Comparison of ENCODE assay signal across 36 cellular contexts in the genomic region with DNA sequence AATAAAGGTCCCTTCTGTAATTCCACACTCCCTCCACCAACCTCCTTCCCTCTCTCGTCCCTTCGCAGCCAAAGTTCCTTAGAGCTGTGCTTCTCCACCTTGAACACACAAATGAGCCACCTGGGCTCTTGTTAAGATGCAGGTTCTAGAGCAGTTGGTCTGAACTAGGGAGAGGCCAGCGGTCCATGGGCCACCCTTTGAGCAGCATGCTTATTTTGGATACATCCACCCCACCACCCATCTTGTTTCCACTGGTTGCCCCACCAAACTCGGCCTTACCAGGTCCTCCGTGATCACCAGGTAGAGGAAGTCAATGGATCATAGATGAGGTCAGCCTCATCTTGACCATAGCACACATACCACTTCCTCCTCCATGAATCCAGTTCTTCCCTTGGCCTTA. TPM values are rescaled to one million over a fixed set of nuclear protein-coding genes. Genes with fewer than 3 reads are reported as not detected.
"Had no signal": no experiment of that assay in that cellular context is flagged by ENCODE, and none has a peak within 500 bp of the region (broad histone marks: within the 10 kb centered on the region; RNA-seq: fewer than 3 reads in every experiment).

No MANE protein-coding gene starts in this region.

- H3K9me3 ChIP-seq: ascending aorta, breast epithelium, esophagus muscularis mucosa, gastrocnemius medialis had no signal

- H3K36me3 ChIP-seq: ascending aorta, breast epithelium, cardiac muscle cell, esophagus muscularis mucosa, gastrocnemius medialis, WERI-Rb-1 had no signal

- H3K27ac ChIP-seq: ascending aorta, breast epithelium, cardiac muscle cell, coronary artery, dorsolateral prefrontal cortex, esophagus muscularis mucosa, foreskin keratinocyte, gastrocnemius medialis, WERI-Rb-1 had no signal

- H3K4me1 ChIP-seq: ascending aorta, breast epithelium, esophagus muscularis mucosa, foreskin keratinocyte, gastrocnemius medialis had no signal

- H3K27ac Mint-ChIP-seq: activated B cell treated with CpG ODN at 0.5 μM for 24 hours; activated CD8-positive, alpha-beta T cell treated with anti-CD3 and anti-CD28 coated beads for 36 hours; activated naive CD4-positive, alpha-beta T cell treated with anti-CD3 and anti-CD28 coated beads, Interleukin-2, amount 10 ng/mL, durations not matched to agents 7 days and 5 days; activated naive CD8-positive, alpha-beta T cell treated with anti-CD3 and anti-CD28 coated beads, Interleukin-2, amount 10 ng/mL, durations not matched to agents 7 days and 5 days; activated T-cell treated with anti-CD3 and anti-CD28 coated beads, Interleukin-2, amount 50 U/mL, for 24 hours; activated T-cell treated with anti-CD3 and anti-CD28 coated beads, Interleukin-2, amount 50 U/mL, for 72 hours; brain; dendritic cell treated with granulocyte-macrophage colony-stimulating factor and Interleukin-4, amounts not matched to agents 40 ng/mL and 50 ng/mL, for 4 days; T-helper 17 cell; T-helper 2 cell treated with Interferon-gamma antibody and Interleukin-4, amounts not matched to agents 5 μg/mL and 100 μg/mL, for 36 hours had no signal

- H3K4me1 Mint-ChIP-seq: activated B cell treated with CpG ODN at 0.5 μM for 24 hours; activated naive CD4-positive, alpha-beta T cell treated with anti-CD3 and anti-CD28 coated beads, Interleukin-2, amount 10 ng/mL, durations not matched to agents 7 days and 5 days; activated naive CD8-positive, alpha-beta T cell treated with anti-CD3 and anti-CD28 coated beads, Interleukin-2, amount 10 ng/mL, durations not matched to agents 7 days and 5 days; brain; central memory CD8-positive, alpha-beta T cell; T-helper 17 cell had no signal

- H3K4me3 ChIP-seq: ascending aorta, breast epithelium, cardiac muscle cell, coronary artery, dorsolateral prefrontal cortex, esophagus muscularis mucosa, gastrocnemius medialis had no signal

- H3K27me3 ChIP-seq: ascending aorta, foreskin keratinocyte had no signal

- H3K36me3 Mint-ChIP-seq: activated naive CD4-positive, alpha-beta T cell treated with anti-CD3 and anti-CD28 coated beads, Interleukin-2, amount 10 ng/mL, durations not matched to agents 7 days and 5 days; activated naive CD4-positive, alpha-beta T cell treated with anti-CD3 and anti-CD28 coated beads, Interleukin-2, amount 50 U/mL, for 72 hours; activated naive CD8-positive, alpha-beta T cell treated with anti-CD3 and anti-CD28 coated beads, Interleukin-2, amount 10 ng/mL, durations not matched to agents 7 days and 5 days; brain had no signal

- DNase-seq: activated B cell treated with CpG ODN at 0.5 μM for 24 hours; activated CD4-positive, alpha-beta T cell treated with anti-CD3 and anti-CD28 coated beads for 48 hours; activated CD4-positive, alpha-beta T cell treated with anti-CD3 and anti-CD28 coated beads, Interleukin-2, amount 50 U/mL, for 1 hour; activated CD4-positive, alpha-beta T cell treated with anti-CD3 and anti-CD28 coated beads, Interleukin-2, amount 50 U/mL, for 48 hours; activated CD8-positive, alpha-beta memory T cell treated with anti-CD3 and anti-CD28 coated beads for 24 hours; activated CD8-positive, alpha-beta memory T cell treated with anti-CD3 and anti-CD28 coated beads, Interleukin-2, amount 50 U/mL, for 4 hours; activated CD8-positive, alpha-beta T cell treated with anti-CD3 and anti-CD28 coated beads for 36 hours; activated gamma-delta T cell; activated naive CD4-positive, alpha-beta T cell; activated naive CD4-positive, alpha-beta T cell treated with anti-CD3 and anti-CD28 coated beads, Interleukin-2, amount 10 ng/mL, durations not matched to agents 7 days and 5 days; activated naive CD8-positive, alpha-beta T cell treated with anti-CD3 and anti-CD28 coated beads, Interleukin-2, amount 10 ng/mL, durations not matched to agents 7 days and 5 days; activated T-cell treated with anti-CD3 and anti-CD28 coated beads for 4 hours; activated T-cell treated with anti-CD3 and anti-CD28 coated beads, Interleukin-2, amount 50 U/mL, for 24 hours; activated T-cell treated with anti-CD3 and anti-CD28 coated beads, Interleukin-2, amount 50 U/mL, for 72 hours; dorsolateral prefrontal cortex; effector memory CD4-positive, alpha-beta T cell; erythroblast; foreskin keratinocyte; gastrocnemius medialis; glutamatergic neuron; T-helper 1 cell; T-helper 17 cell; T1000; WERI-Rb-1 had no signal

- H3K9me3 Mint-ChIP-seq: activated B cell treated with CpG ODN at 0.5 μM for 24 hours; activated CD8-positive, alpha-beta T cell treated with anti-CD3 and anti-CD28 coated beads for 36 hours; activated naive CD4-positive, alpha-beta T cell treated with anti-CD3 and anti-CD28 coated beads, Interleukin-2, amount 10 ng/mL, durations not matched to agents 7 days and 5 days; activated naive CD4-positive, alpha-beta T cell treated with anti-CD3 and anti-CD28 coated beads, Interleukin-2, amount 50 U/mL, for 72 hours; activated naive CD8-positive, alpha-beta T cell treated with anti-CD3 and anti-CD28 coated beads, Interleukin-2, amount 10 ng/mL, durations not matched to agents 7 days and 5 days; activated T-cell treated with anti-CD3 and anti-CD28 coated beads, Interleukin-2, amount 50 U/mL, for 24 hours; activated T-cell treated with anti-CD3 and anti-CD28 coated beads, Interleukin-2, amount 50 U/mL, for 72 hours; brain; central memory CD8-positive, alpha-beta T cell; dendritic cell treated with granulocyte-macrophage colony-stimulating factor and Interleukin-4, amounts not matched to agents 40 ng/mL and 50 ng/mL, for 4 days; T-helper 2 cell treated with Interferon-gamma antibody and Interleukin-4, amounts not matched to agents 5 μg/mL and 100 μg/mL, for 36 hours had no signal

- ATAC-seq: activated CD4-positive, CD25-positive, alpha-beta regulatory T cell treated with anti-CD3 and anti-CD28 coated beads, Interleukin-2, amount 50 U/mL, for 24 hours; activated CD8-positive, alpha-beta T cell treated with anti-CD3 and anti-CD28 coated beads for 36 hours; activated naive CD4-positive, alpha-beta T cell treated with anti-CD3 and anti-CD28 coated beads, Interleukin-2, amount 50 U/mL, for 72 hours; activated T-cell treated with anti-CD3 and anti-CD28 coated beads, Interleukin-2, amount 50 U/mL, for 72 hours; foreskin keratinocyte; gastrocnemius medialis; T-helper 17 cell had no signal

- H3K4me3 Mint-ChIP-seq: activated B cell treated with CpG ODN at 0.5 μM for 24 hours; activated CD8-positive, alpha-beta T cell treated with anti-CD3 and anti-CD28 coated beads for 36 hours; activated naive CD4-positive, alpha-beta T cell treated with anti-CD3 and anti-CD28 coated beads, Interleukin-2, amount 10 ng/mL, durations not matched to agents 7 days and 5 days; activated naive CD8-positive, alpha-beta T cell treated with anti-CD3 and anti-CD28 coated beads, Interleukin-2, amount 10 ng/mL, durations not matched to agents 7 days and 5 days; activated T-cell treated with anti-CD3 and anti-CD28 coated beads, Interleukin-2, amount 50 U/mL, for 24 hours; activated T-cell treated with anti-CD3 and anti-CD28 coated beads, Interleukin-2, amount 50 U/mL, for 72 hours; brain; central memory CD8-positive, alpha-beta T cell; dendritic cell treated with granulocyte-macrophage colony-stimulating factor and Interleukin-4, amounts not matched to agents 40 ng/mL and 50 ng/mL, for 4 days; T-helper 17 cell; T-helper 2 cell treated with Interferon-gamma antibody and Interleukin-4, amounts not matched to agents 5 μg/mL and 100 μg/mL, for 36 hours had no signal

- H3K27me3 Mint-ChIP-seq: activated CD8-positive, alpha-beta T cell treated with anti-CD3 and anti-CD28 coated beads for 36 hours had no signal

RNA-seq across cellular contexts. Expression of gene BPIFA2, which starts 7.3 kb away (rescaled TPM):
- total RNA-seq: activated B cell treated with CpG ODN at 0.5 μM for 24 hours; activated CD8-positive, alpha-beta T cell treated with anti-CD3 and anti-CD28 coated beads for 36 hours; activated naive CD4-positive, alpha-beta T cell treated with anti-CD3 and anti-CD28 coated beads, Interleukin-2, amount 50 U/mL, for 72 hours; activated naive CD8-positive, alpha-beta T cell treated with anti-CD3 and anti-CD28 coated beads, Interleukin-2, amount 10 ng/mL, durations not matched to agents 7 days and 5 days; activated T-cell treated with anti-CD3 and anti-CD28 coated beads, Interleukin-2, amount 50 U/mL, for 72 hours; ascending aorta; breast epithelium; cardiac muscle cell; cerebellum; foreskin keratinocyte; gastrocnemius medialis; T-helper 17 cell had no signal

RNA-seq across cellular contexts. Expression of gene BPIFA3, which starts 56.5 kb away (rescaled TPM):
- total RNA-seq: activated B cell treated with CpG ODN at 0.5 μM for 24 hours; activated CD8-positive, alpha-beta T cell treated with anti-CD3 and anti-CD28 coated beads for 36 hours; activated naive CD4-positive, alpha-beta T cell treated with anti-CD3 and anti-CD28 coated beads, Interleukin-2, amount 50 U/mL, for 72 hours; activated naive CD8-positive, alpha-beta T cell treated with anti-CD3 and anti-CD28 coated beads, Interleukin-2, amount 10 ng/mL, durations not matched to agents 7 days and 5 days; activated T-cell treated with anti-CD3 and anti-CD28 coated beads, Interleukin-2, amount 50 U/mL, for 72 hours; ascending aorta; breast epithelium; cardiac muscle cell; cerebellum; dorsolateral prefrontal cortex; esophagus muscularis mucosa; foreskin keratinocyte; gastrocnemius medialis; T-helper 17 cell had no signal
